Comparison of ENCODE assay signal across 19 cellular contexts in the genomic region with DNA sequence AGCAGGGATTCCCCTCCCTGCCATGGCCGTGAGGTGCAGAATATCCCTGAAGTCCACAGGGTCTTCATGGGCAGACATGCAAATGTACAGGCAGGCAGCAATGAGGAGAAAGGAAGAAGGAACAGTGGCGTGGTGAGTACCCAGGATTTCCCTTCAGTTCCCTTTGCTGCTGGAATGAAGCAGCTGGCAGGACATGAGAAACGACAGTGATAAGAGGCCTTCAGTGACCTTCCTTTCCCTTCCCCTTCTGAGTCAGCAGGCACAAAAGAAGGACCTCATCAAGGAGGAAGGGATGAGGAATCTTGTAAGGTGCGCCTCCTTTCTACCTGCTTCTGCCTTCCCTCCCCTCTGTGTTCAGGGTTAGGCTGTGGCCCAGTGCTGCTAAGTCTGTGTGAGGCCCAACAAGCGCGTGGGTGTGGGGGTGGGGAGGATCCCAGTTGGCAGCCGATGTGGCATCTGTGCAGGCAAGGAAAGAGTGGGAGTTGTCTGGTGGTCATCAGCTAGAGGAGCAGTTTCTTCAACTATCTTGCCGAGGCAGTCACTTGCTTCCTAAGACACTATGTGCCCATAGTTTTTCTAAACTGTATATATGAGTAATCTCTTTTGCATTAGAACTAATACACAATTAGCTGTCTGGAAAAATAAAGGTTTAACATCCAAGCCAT. TPM values are rescaled to one million over a fixed set of nuclear protein-coding genes. Genes with fewer than 3 reads are reported as not detected.
DNase-seq lines count a peak whose midpoint lies in the region; ATAC-seq, FAIRE-seq and TF ChIP-seq lines count a peak whose summit lies in the region.
"Had no signal": no experiment of that assay in that cellular context is flagged by ENCODE, and none has a peak within 500 bp of the region (broad histone marks: within the 10 kb centered on the region; RNA-seq: fewer than 3 reads in every experiment).

No MANE protein-coding gene starts in this region.

- no peaks in the 10 kb centered on the region for H3K9me1 ChIP-seq in K562 (ENCODE audit: control insufficient read depth, insufficient read depth, low read length)

- no peaks in the 10 kb centered on the region for H3K9me2 ChIP-seq in HCT116 (ENCODE audit: insufficient read depth)
- H3K9me2 ChIP-seq: SK-N-SH had no signal

- H3K4me3 ChIP-seq in HCT116 (replicated peaks in 1 of 2; ENCODE audit: low read depth in 1 of 2, low read length in 2 of 2): no peak overlapping the region
- H3K4me3 ChIP-seq in K562: no peak overlapping the region
- H3K4me3 ChIP-seq: left lung had no signal

- H3K4me2 ChIP-seq in HCT116 (ENCODE audit: low read length) (peak overlapping the region; percentile 18; the same call in 1 of the 2 replicates), K562 (ENCODE audit: insufficient read depth, low read length) (no peak overlapping the region)
- H3K4me2 ChIP-seq: SK-N-SH had no signal

- TF ChIP-seq CTCF in HCT116 (IDR thresholded peaks at IDR 0.05 in 2 of 3, conservative IDR thresholded peaks at IDR 0.05 in 1 of 3; ENCODE audit: borderline replicate concordance in 1 of 3, insufficient read depth in 1 of 3, low read depth in 2 of 3, low read length in 2 of 3) (no peak), K562 (IDR thresholded peaks at IDR 0.05 in 2 of 3, conservative IDR thresholded peaks at IDR 0.05 in 1 of 3; ENCODE audit: insufficient read depth in 2 of 3, low read depth in 1 of 3, low read length in 3 of 3) (no peak)

- H4K20me1 ChIP-seq in HCT116 (ENCODE audit: insufficient read depth): no peaks in the 10 kb centered on the region
- H4K20me1 ChIP-seq in K562 (replicated peaks; ENCODE audit: control insufficient read depth, insufficient read depth, low read length): no peaks in the 10 kb centered on the region

- intact Hi-C loops in HCT116 (cut with micrococcal nuclease): no loop called here
- intact Hi-C loops in K562 (cut with micrococcal nuclease): no loop called here
- intact Hi-C loops in left cardiac atrium (cut with DNase I): no loop called here

- H3K36me3 ChIP-seq in HCT116 (ENCODE audit: control insufficient read depth in 1 of 2, insufficient read depth in 2 of 2, low read length in 2 of 2) (peaks cover under 1 to 5% of the 10 kb centered on the region in 2 experiments; a peak in 1 of 4 replicates), K562 (ENCODE audit: control insufficient read depth, insufficient read depth, low read length) (peaks cover 11% of the 10 kb centered on the region; the same call in 1 of the 3 replicates)

- RAD21 ChIA-PET in HCT116 (lab: Charles Lee; ENCODE audit: low non-redundant PET in 1 of 2, low total read pairs in 2 of 2, uncharacterized antibody in 2 of 2, unreplicated experiment in 2 of 2): no interaction called here

- ATAC-seq in HCT116 (peak; percentile 25; the same call in 1 of the 2 replicates), K562 (no peak), left cardiac atrium (peak; percentile 19 to 56), GM21723 (IDR thresholded peaks at IDR 0.05; ENCODE audit: unreplicated experiment) (no peak)
- ATAC-seq: activated CD8-positive, alpha-beta T cell treated with anti-CD3 and anti-CD28 coated beads for 36 hours; CD8-positive, alpha-beta T cell; left lung; natural killer cell; Panc1 had no signal

- TF ChIP-seq POLR2A in HCT116 (IDR thresholded peaks at IDR 0.05; ENCODE audit: borderline replicate concordance, extremely low read depth, insufficient read depth, insufficient read length) (no peak), K562 (conservative IDR thresholded peaks at IDR 0.05) (no peak)

- H3K9me3 ChIP-seq in HCT116 (ENCODE audit: control insufficient read depth in 1 of 2, insufficient read depth in 1 of 2, low read depth in 1 of 2, low read length in 2 of 2) (no peaks in the 10 kb centered on the region), K562 (replicated peaks; ENCODE audit: control insufficient read depth, insufficient read depth, low read depth, low read length) (no peaks in the 10 kb centered on the region)
- H3K9me3 ChIP-seq: left lung, SK-N-SH had no signal

- H3K27me3 ChIP-seq in HCT116 (ENCODE audit: insufficient read depth, low read length): no peaks in the 10 kb centered on the region
- no peaks in the 10 kb centered on the region for H3K27me3 ChIP-seq in K562 (ENCODE audit: control insufficient read depth in 2 of 2, insufficient read depth in 2 of 2, low read length in 2 of 2)
- H3K27me3 ChIP-seq: left lung had no signal

- FAIRE-seq in K562 (lab: Jason Lieb, UNC): no peak

- peaks cover 32% of the 10 kb centered on the region for H3K36me3 Mint-ChIP-seq in activated CD4-positive, alpha-beta memory T cell treated with anti-CD3 and anti-CD28 coated beads, Interleukin-2, amount 10 ng/mL, durations not matched to agents 7 days and 5 days (ENCODE audit: low read depth)

- H3K27me3 Mint-ChIP-seq in activated CD4-positive, alpha-beta memory T cell treated with anti-CD3 and anti-CD28 coated beads, Interleukin-2, amount 10 ng/mL, durations not matched to agents 7 days and 5 days: no peaks in the 10 kb centered on the region
- H3K27me3 Mint-ChIP-seq: activated CD8-positive, alpha-beta T cell treated with anti-CD3 and anti-CD28 coated beads for 36 hours; central memory CD8-positive, alpha-beta T cell had no signal

- no peaks in the 10 kb centered on the region for H3K4me1 Mint-ChIP-seq in activated CD4-positive, alpha-beta memory T cell treated with anti-CD3 and anti-CD28 coated beads, Interleukin-2, amount 10 ng/mL, durations not matched to agents 7 days and 5 days
- H3K4me1 Mint-ChIP-seq: central memory CD8-positive, alpha-beta T cell; natural killer cell had no signal

- WGBS in K562 (ENCODE audit: insufficient coverage, low coverage, missing lambda C conversion rate): 41% methylated on average over 6 of the region's 8 CpGs

- no peaks in the 10 kb centered on the region for H3K9me3 Mint-ChIP-seq in activated CD4-positive, alpha-beta memory T cell treated with anti-CD3 and anti-CD28 coated beads, Interleukin-2, amount 10 ng/mL, durations not matched to agents 7 days and 5 days
- H3K9me3 Mint-ChIP-seq: activated CD8-positive, alpha-beta T cell treated with anti-CD3 and anti-CD28 coated beads for 36 hours; CD8-positive, alpha-beta T cell; central memory CD8-positive, alpha-beta T cell; natural killer cell had no signal

- DNase-seq in HCT116 (ENCODE audit: low read depth, low spot score) (no peak), K562 (ENCODE audit: extremely low read depth in 1 of 4, low spot score in 3 of 4) (no peak), left cardiac atrium (no peak), occipital lobe (lab: John Stamatoyannopoulos, UW) (peak; percentile 39), T-helper 9 cell (no peak), NCI-H1694 treated with DMSO at 0.1 percent for 48 hours (lab: John Stamatoyannopoulos, UW) (no peak)
- DNase-seq in activated CD4-positive, alpha-beta memory T cell treated with anti-CD3 and anti-CD28 coated beads, Interleukin-2, amount 10 ng/mL, durations not matched to agents 7 days and 5 days: no peak
- DNase-seq: activated CD8-positive, alpha-beta T cell treated with anti-CD3 and anti-CD28 coated beads for 36 hours; CD8-positive, alpha-beta T cell; effector memory CD4-positive, alpha-beta T cell; left lung; natural killer cell; NCI-H1436; NCI-H2171 treated with DMSO at 0.1 percent for 48 hours; SK-N-SH; stimulated activated naive CD4-positive, alpha-beta T cell treated with Interleukin-2 at 50 U/mL for 16 hours had no signal

- H3K9ac ChIP-seq in HCT116 (ENCODE audit: low read length): no peak overlapping the region
- H3K9ac ChIP-seq in K562 (ENCODE audit: insufficient read depth in 1 of 2, low read depth in 2 of 2, low read length in 2 of 2): no peak overlapping the region; a peak in 1 of 4 replicates
- H3K9ac ChIP-seq: SK-N-SH had no signal

- H2AFZ ChIP-seq in HCT116 (ENCODE audit: low read depth, low read length, poor library complexity, severe bottlenecking): no peak overlapping the region
- H2AFZ ChIP-seq in K562 (ENCODE audit: low read depth, low read length): no peak overlapping the region

- POLR2A ChIA-PET in HCT116 (lab: Charles Lee): no interaction called here
- POLR2A ChIA-PET in K562 (lab: Yijun Ruan, JAX): interaction anchor here (0.9 kb wide), 1 partner anchor 13 kb away, joined by 7 read pairs; no protein-coding TSS in a partner anchor
- POLR2A ChIA-PET in activated CD4-positive, alpha-beta memory T cell treated with anti-CD3 and anti-CD28 coated beads, Interleukin-2, amount 10 ng/mL, durations not matched to agents 7 days and 5 days (lab: Charles Lee): no interaction called here

- TF ChIP-seq RAD21 in HCT116 (IDR thresholded peaks at IDR 0.05; ENCODE audit: low read depth): no peak
- no peak for TF ChIP-seq RAD21 in K562 (CRISPR knock-in tag; conservative IDR thresholded peaks at IDR 0.05 in 1 of 2, IDR thresholded peaks at IDR 0.05 in 1 of 2)

- H3K4me1 ChIP-seq in HCT116 (ENCODE audit: control insufficient read depth in 1 of 2, insufficient read depth in 2 of 2, low read length in 2 of 2) (peaks cover 0 to 8% of the 10 kb centered on the region in 2 experiments; a peak in 2 of 4 replicates), K562 (replicated peaks in 1 of 2; ENCODE audit: control insufficient read depth in 2 of 2, insufficient read depth in 2 of 2, low read length in 2 of 2) (no peaks in the 10 kb centered on the region; a peak in 2 of 5 replicates)
- H3K4me1 ChIP-seq: left lung had no signal

- no peak overlapping the region for H3K27ac Mint-ChIP-seq in activated CD4-positive, alpha-beta memory T cell treated with anti-CD3 and anti-CD28 coated beads, Interleukin-2, amount 10 ng/mL, durations not matched to agents 7 days and 5 days
- H3K27ac Mint-ChIP-seq: activated CD8-positive, alpha-beta T cell treated with anti-CD3 and anti-CD28 coated beads for 36 hours; CD8-positive, alpha-beta T cell; natural killer cell had no signal

- CTCF ChIA-PET in HCT116 (lab: Charles Lee) (no interaction called here), K562 (lab: Yijun Ruan, JAX; ENCODE audit: low intra/inter-chr PET ratio) (no interaction called here)
- CTCF ChIA-PET in activated CD4-positive, alpha-beta memory T cell treated with anti-CD3 and anti-CD28 coated beads, Interleukin-2, amount 10 ng/mL, durations not matched to agents 7 days and 5 days (lab: Charles Lee): no interaction called here

- in situ Hi-C loops in K562 (cut with MboI): no loop called here

- BruUV-seq in HCT116 (replicated peaks; lab: Mats Ljungman, UMichigan) (no TSS peak), K562 (replicated peaks; lab: Mats Ljungman, UMichigan) (no TSS peak)

- H3K27ac ChIP-seq in HCT116 (ENCODE audit: low read depth, low read length): no peak overlapping the region
- H3K27ac ChIP-seq in K562 (ENCODE audit: extremely low read depth, low read depth, low read length): no peak overlapping the region
- H3K27ac ChIP-seq: left lung had no signal

- no peak for TF ChIP-seq EP300 in K562 (IDR thresholded peaks at IDR 0.05; ENCODE audit: low read length)

- no peaks in the 10 kb centered on the region for H3K79me2 ChIP-seq in HCT116 (ENCODE audit: insufficient read depth, low read length)
- no peaks in the 10 kb centered on the region for H3K79me2 ChIP-seq in K562 (ENCODE audit: control insufficient read depth, insufficient read depth, low read length)

- H3K4me3 Mint-ChIP-seq in activated CD4-positive, alpha-beta memory T cell treated with anti-CD3 and anti-CD28 coated beads, Interleukin-2, amount 10 ng/mL, durations not matched to agents 7 days and 5 days: no peak overlapping the region
- H3K4me3 Mint-ChIP-seq: activated CD8-positive, alpha-beta T cell treated with anti-CD3 and anti-CD28 coated beads for 36 hours; CD8-positive, alpha-beta T cell; central memory CD8-positive, alpha-beta T cell; natural killer cell had no signal

RNA-seq across cellular contexts. Expression of gene CILK1, which starts 25.9 kb away (rescaled TPM):
- total RNA-seq in HCT116 (2021; ENCODE audit: unreplicated experiment): 10.7 TPM
- 3.2 and 4.2 TPM in 2 replicates for polyA plus RNA-seq in HCT116 (2012)
- total RNA-seq in K562 (2011; cell fraction: chromatin; rRNA removed; ENCODE audit: low replicate concordance): 1.5 and 2.2 TPM in 2 replicates
- total RNA-seq in K562 (2011; cell fraction: nucleolus; rRNA removed): 0.79 and 1.0 TPM in 2 replicates
- total RNA-seq in K562 (2011; cell fraction: nucleoplasm; rRNA removed): 1.2 and 2.1 TPM in 2 replicates
- total RNA-seq in K562 (2014; rRNA removed): 2.0 and 2.9 TPM in 2 replicates
- 4.9 and 5.0 TPM in 2 replicates for total RNA-seq in K562 (2014; rRNA removed; fragmentation: Illumina TruSeq; extraction: Trizol)
- 4.3 TPM in 2 replicates for total RNA-seq in K562 (2015; rRNA removed; fragmentation: Illumina TruSeq; extraction: Trizol)
- 4.4 and 4.5 TPM in 2 replicates for total RNA-seq in K562 (2021)
- polyA plus RNA-seq in K562 (2011; rRNA removed): 4.3 and 4.4 TPM in 2 replicates
- polyA plus RNA-seq in K562 (2011; cell fraction: cytosol; rRNA removed): 1.7 and 2.8 TPM in 2 replicates
- 1.9 and 2.3 TPM in 2 replicates for polyA plus RNA-seq in K562 (2011; cell fraction: nucleus; rRNA removed)
- polyA plus RNA-seq in K562 (2012): 2.0 and 2.8 TPM in 2 replicates
- polyA plus RNA-seq in K562 (2014; fragmentation: Illumina TruSeq; extraction: Trizol): 4.5 and 5.0 TPM in 2 replicates
- polyA plus RNA-seq in K562 (2014; fragmentation: Nextera tagmentation; extraction: Ambion mirVana): 1 to 10 TPM; 1.4 to 1.6 TPM
- polyA plus RNA-seq in K562 (2014; rRNA removed): 3.5 and 4.1 TPM in 2 replicates
- 4.6 and 5.9 TPM in 2 replicates for polyA minus RNA-seq in K562 (2011; rRNA and poly(A)+ RNA removed)
- polyA minus RNA-seq in K562 (2011; cell fraction: cytosol; rRNA and poly(A)+ RNA removed): 2.4 and 3.5 TPM in 2 replicates
- polyA minus RNA-seq in K562 (2011; cell fraction: nucleus; rRNA and poly(A)+ RNA removed): 1.1 and 2.2 TPM in 2 replicates
- 1 to 10 TPM; 5.3 to 8.2 TPM for total RNA-seq in left cardiac atrium
- 34.5 TPM for total RNA-seq in occipital lobe
- total RNA-seq in activated CD4-positive, alpha-beta memory T cell treated with anti-CD3 and anti-CD28 coated beads, Interleukin-2, amount 10 ng/mL, durations not matched to agents 7 days and 5 days: 10 to 100 TPM in 1 of 2 experiments, 1 to 10 TPM in 1; 9.9 to 10.5 TPM

RNA-seq across cellular contexts. Expression of gene FBXO9, which starts 29.5 kb away (rescaled TPM):
- total RNA-seq in HCT116 (2021; ENCODE audit: unreplicated experiment) (71.0 TPM), K562 (2014; rRNA removed) (27.6 and 44.5 TPM in 2 replicates), K562 (2014; rRNA removed; fragmentation: Illumina TruSeq; extraction: Trizol) (52.5 and 61.7 TPM in 2 replicates), K562 (2015; rRNA removed; fragmentation: Illumina TruSeq; extraction: Trizol) (49.6 and 52.6 TPM in 2 replicates), K562 (2021) (79.9 and 85.3 TPM in 2 replicates), left cardiac atrium (10 to 100 TPM; 67.7 to 91.8 TPM), occipital lobe (54.7 TPM)
- polyA plus RNA-seq in HCT116 (2012): 32.8 and 36.0 TPM in 2 replicates
- total RNA-seq in K562 (2011; cell fraction: chromatin; rRNA removed; ENCODE audit: low replicate concordance): 68.9 and 142 TPM in 2 replicates
- total RNA-seq in K562 (2011; cell fraction: nucleolus; rRNA removed): 43.7 and 53.2 TPM in 2 replicates
- total RNA-seq in K562 (2011; cell fraction: nucleoplasm; rRNA removed): 78.5 and 91.2 TPM in 2 replicates
- polyA plus RNA-seq in K562 (2011; rRNA removed) (80.2 and 80.9 TPM in 2 replicates), K562 (2014; fragmentation: Illumina TruSeq; extraction: Trizol) (53.6 and 61.7 TPM in 2 replicates), K562 (2014; fragmentation: Nextera tagmentation; extraction: Ambion mirVana) (10 to 100 TPM; 10.1 to 12.6 TPM), K562 (2014; rRNA removed) (48.3 and 51.4 TPM in 2 replicates)
- 53.7 and 90.4 TPM in 2 replicates for polyA plus RNA-seq in K562 (2011; cell fraction: cytosol; rRNA removed)
- 177 and 213 TPM in 2 replicates for polyA plus RNA-seq in K562 (2011; cell fraction: nucleus; rRNA removed)
- 49.3 and 53.3 TPM in 2 replicates for polyA plus RNA-seq in K562 (2012)
- 50.4 and 59.4 TPM in 2 replicates for polyA minus RNA-seq in K562 (2011; rRNA and poly(A)+ RNA removed)
- polyA minus RNA-seq in K562 (2011; cell fraction: cytosol; rRNA and poly(A)+ RNA removed): 24.3 and 26.5 TPM in 2 replicates
- 41.7 and 73.0 TPM in 2 replicates for polyA minus RNA-seq in K562 (2011; cell fraction: nucleus; rRNA and poly(A)+ RNA removed)
- 10 to 100 TPM; 72.2 to 74.1 TPM for total RNA-seq in activated CD4-positive, alpha-beta memory T cell treated with anti-CD3 and anti-CD28 coated beads, Interleukin-2, amount 10 ng/mL, durations not matched to agents 7 days and 5 days

RNA-seq across cellular contexts. Expression of gene GSTA4, which starts 40.6 kb away (rescaled TPM):
- total RNA-seq in HCT116 (2021; ENCODE audit: unreplicated experiment): 2.2 TPM
- 0.40 and 0.98 TPM in 2 replicates for polyA plus RNA-seq in HCT116 (2012)
- 0.67 and 2.1 TPM in 2 replicates for total RNA-seq in K562 (2011; cell fraction: chromatin; rRNA removed; ENCODE audit: low replicate concordance)
- 0.17 and 1.1 TPM in 2 replicates for total RNA-seq in K562 (2011; cell fraction: nucleolus; rRNA removed)
- 2.0 and 3.2 TPM in 2 replicates for total RNA-seq in K562 (2011; cell fraction: nucleoplasm; rRNA removed)
- 1.3 and 1.5 TPM in 2 replicates for total RNA-seq in K562 (2014; rRNA removed)
- total RNA-seq in K562 (2014; rRNA removed; fragmentation: Illumina TruSeq; extraction: Trizol): 1.7 and 2.0 TPM in 2 replicates
- total RNA-seq in K562 (2015; rRNA removed; fragmentation: Illumina TruSeq; extraction: Trizol): 0.98 and 1.7 TPM in 2 replicates
- 0.89 and 1.4 TPM in 2 replicates for total RNA-seq in K562 (2021)
- 3.1 and 3.4 TPM in 2 replicates for polyA plus RNA-seq in K562 (2011; rRNA removed)
- polyA plus RNA-seq in K562 (2011; cell fraction: cytosol; rRNA removed): 0.75 and 2.1 TPM in 2 replicates
- polyA plus RNA-seq in K562 (2011; cell fraction: nucleus; rRNA removed): 1.1 and 3.3 TPM in 2 replicates
- 1.6 and 1.8 TPM in 2 replicates for polyA plus RNA-seq in K562 (2012)
- polyA plus RNA-seq in K562 (2014; fragmentation: Illumina TruSeq; extraction: Trizol): 2.4 and 2.8 TPM in 2 replicates
- polyA plus RNA-seq in K562 (2014; fragmentation: Nextera tagmentation; extraction: Ambion mirVana): 1 to 10 TPM; 2.6 to 4.0 TPM
- 2.0 and 2.6 TPM in 2 replicates for polyA plus RNA-seq in K562 (2014; rRNA removed)
- 1.1 and 1.2 TPM in 2 replicates for polyA minus RNA-seq in K562 (2011; rRNA and poly(A)+ RNA removed)
- 0.76 and 1.0 TPM in 2 replicates for polyA minus RNA-seq in K562 (2011; cell fraction: cytosol; rRNA and poly(A)+ RNA removed)
- 0.89 and 0.94 TPM in 2 replicates for polyA minus RNA-seq in K562 (2011; cell fraction: nucleus; rRNA and poly(A)+ RNA removed)
- 10 to 100 TPM; 10.3 to 12.1 TPM for total RNA-seq in left cardiac atrium
- total RNA-seq in occipital lobe: 145 TPM
- 10 to 100 TPM; 13.0 TPM for total RNA-seq in activated CD4-positive, alpha-beta memory T cell treated with anti-CD3 and anti-CD28 coated beads, Interleukin-2, amount 10 ng/mL, durations not matched to agents 7 days and 5 days

Comparison
In these comparisons a context has a peak if more than half of its experiments do, and no peak if none do; other contexts are left out.
1. ATAC-seq: peak in HCT116 (single experiment) and left cardiac atrium (2 of 2); none in K562 (single experiment) and GM21723 (single experiment).
2. RNA of gene GSTA4, which starts 40.6 kb away (total RNA-seq): 145 TPM in occipital lobe (single experiment); 13.0 TPM in activated CD4-positive, alpha-beta memory T cell treated with anti-CD3 and anti-CD28 coated beads, Interleukin-2, amount 10 ng/mL, durations not matched to agents 7 days and 5 days, 10.3 to 12.1 TPM in left cardiac atrium, 2.2 TPM in HCT116 (single experiment) and 0.17 to 3.2 TPM in K562; every median in the first group is over 10 times any median in the second.
3. Of the 22 proteins assayed by ChIP-seq in both K562 and HCT116: peak only in K562: EGR1 and FOSL1; only in HCT116: none; in both: none; in neither: 20.